24 cellular contexts compared by ENCODE assay signal in the genomic region with DNA sequence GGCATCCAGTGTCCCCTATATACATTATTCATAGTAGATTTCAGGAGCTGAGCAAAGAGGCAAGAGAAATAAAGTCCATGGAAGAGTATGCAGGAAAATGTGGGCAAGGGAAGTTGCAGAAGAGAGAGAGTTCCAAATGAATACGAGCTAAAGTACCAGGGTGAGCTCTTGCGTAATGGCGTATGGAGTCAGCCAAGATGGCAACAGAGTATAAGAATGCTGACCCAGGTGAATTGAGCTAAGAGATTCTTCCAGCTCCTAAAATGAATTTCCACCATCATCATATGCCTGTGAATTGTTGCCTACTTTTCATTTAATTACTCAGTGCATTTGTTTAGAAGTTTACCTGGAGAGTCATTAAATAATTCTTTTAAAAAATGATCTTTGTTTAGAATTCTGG.
"Had no signal": no experiment of that assay in that cellular context is flagged by ENCODE, and none has a peak within 500 bp of the region (broad histone marks: within the 10 kb centered on the region; RNA-seq: fewer than 3 reads in every experiment).

No MANE protein-coding gene starts in this region.

- H3K36me3 ChIP-seq: left ventricle myocardium inferior, pancreas, prostate gland, sigmoid colon, spleen, suprapubic skin, thoracic aorta, tibial artery, vagina had no signal

- FAIRE-seq: pancreas, small intestine had no signal

- H3K9me3 ChIP-seq: pancreas, prostate gland, sigmoid colon, suprapubic skin, thoracic aorta, tibial artery, vagina had no signal

- ATAC-seq: natural killer cell; pancreas; right cardiac atrium; stimulated activated effector memory CD8-positive, alpha-beta T cell treated with anti-CD3 and anti-CD28 coated beads, Interleukin-12 subunit alpha, Interleukin-12 subunit beta, amount 100 ng/mL, for 72 hours had no signal

- H3K27ac ChIP-seq: hepatocyte, left ventricle myocardium inferior, pancreas, prostate gland, sigmoid colon, spleen, suprapubic skin, thoracic aorta, tibial artery, vagina had no signal

- H3K27me3 ChIP-seq: hepatocyte, pancreas, sigmoid colon, spleen, suprapubic skin, tibial artery, vagina had no signal

- H3K4me2 ChIP-seq: hepatocyte had no signal

- H3K4me1 ChIP-seq: left ventricle myocardium inferior, pancreas, prostate gland, sigmoid colon, spleen, suprapubic skin, tibial artery, vagina had no signal

- DNase-seq: islet precursor cell; left ventricle myocardium inferior; mesendoderm; naive B cell; natural killer cell; nephron progenitor cell; nucleus accumbens; pancreas; posterior cingulate gyrus; retina; right cardiac atrium; sigmoid colon; small intestine; spleen; stimulated activated CD4-positive, alpha-beta T cell treated with anti-CD3 and anti-CD28 coated beads, Interleukin-4, amount 100 ng/mL, for 24 hours; stimulated activated naive CD4-positive, alpha-beta T cell; tibial artery had no signal

- H3K4me3 ChIP-seq: hepatocyte, left ventricle myocardium inferior, lung, pancreas, prostate gland, sigmoid colon, spleen, suprapubic skin, thoracic aorta, tibial artery, vagina had no signal
